In genomic region chr1:40980453-40981121, GRCh38 we compare ENCODE assay signal across 1 cellular context.
TF ChIP-seq lines count a peak whose summit lies in the region.

No MANE protein-coding gene starts in this region.

TF ChIP-seq in HEK293, 187 proteins besides CTCF, POLR2A, EP300 and RAD21 (continued from another document):
- TF ChIP-seq KLF16 (tag by site-specific recombination; IDR thresholded peaks at IDR 0.05), result 0 out of 2 replicates have a peak, but pooled peaks have one; percentile 32
- TF ChIP-seq PRDM1 (tag by site-specific recombination; IDR thresholded peaks at IDR 0.05), result no peak
- TF ChIP-seq ZNF48 (tag by site-specific recombination; IDR thresholded peaks at IDR 0.05), result no peak
- no peak for TF ChIP-seq YY2 (tag by site-specific recombination; IDR thresholded peaks at IDR 0.05)
- TF ChIP-seq ZNF629 (tag by site-specific recombination; IDR thresholded peaks at IDR 0.05), result peak; percentile 24; the same call in 1 of the 2 replicates
- peak; percentile 50; the same call in 1 of the 2 replicates for TF ChIP-seq SP2 (tag by site-specific recombination; IDR thresholded peaks at IDR 0.05)
- peak; percentile 79 for TF ChIP-seq GLIS1 (tag by site-specific recombination; IDR thresholded peaks at IDR 0.05)
- TF ChIP-seq ZNF785 (tag by site-specific recombination; IDR thresholded peaks at IDR 0.05), result no peak
- no peak for TF ChIP-seq SCRT2 (tag by site-specific recombination; IDR thresholded peaks at IDR 0.05)
- TF ChIP-seq, protein P1, sequence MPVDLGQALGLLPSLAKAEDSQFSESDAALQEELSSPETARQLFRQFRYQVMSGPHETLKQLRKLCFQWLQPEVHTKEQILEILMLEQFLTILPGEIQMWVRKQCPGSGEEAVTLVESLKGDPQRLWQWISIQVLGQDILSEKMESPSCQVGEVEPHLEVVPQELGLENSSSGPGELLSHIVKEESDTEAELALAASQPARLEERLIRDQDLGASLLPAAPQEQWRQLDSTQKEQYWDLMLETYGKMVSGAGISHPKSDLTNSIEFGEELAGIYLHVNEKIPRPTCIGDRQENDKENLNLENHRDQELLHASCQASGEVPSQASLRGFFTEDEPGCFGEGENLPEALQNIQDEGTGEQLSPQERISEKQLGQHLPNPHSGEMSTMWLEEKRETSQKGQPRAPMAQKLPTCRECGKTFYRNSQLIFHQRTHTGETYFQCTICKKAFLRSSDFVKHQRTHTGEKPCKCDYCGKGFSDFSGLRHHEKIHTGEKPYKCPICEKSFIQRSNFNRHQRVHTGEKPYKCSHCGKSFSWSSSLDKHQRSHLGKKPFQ (tag by site-specific recombination; IDR thresholded peaks at IDR 0.05), result 0 out of 2 replicates have a peak, but pooled peaks have one; percentile 68
- TF ChIP-seq REST (tag by site-specific recombination; IDR thresholded peaks at IDR 0.05), result peak; percentile 74
- no peak for TF ChIP-seq ZNF398 (tag by site-specific recombination; IDR thresholded peaks at IDR 0.05)
- TF ChIP-seq ZNF571 (tag by site-specific recombination; IDR thresholded peaks at IDR 0.05), result no peak
- peak; percentile 43 for TF ChIP-seq GLIS2 (tag by site-specific recombination; IDR thresholded peaks at IDR 0.05)
- TF ChIP-seq ZFP37 (tag by site-specific recombination; IDR thresholded peaks at IDR 0.05), result 0 out of 2 replicates have a peak, but pooled peaks have one; percentile 14
- peak; percentile 87 for TF ChIP-seq ZNF600 (tag by site-specific recombination; IDR thresholded peaks at IDR 0.05)
- TF ChIP-seq PRDM10 (tag by site-specific recombination; IDR thresholded peaks at IDR 0.05), result peak; percentile 35; the same call in 1 of the 2 replicates
- 0 out of 2 replicates have a peak, but pooled peaks have one; percentile 24 for TF ChIP-seq ZNF391 (tag by site-specific recombination; IDR thresholded peaks at IDR 0.05; ENCODE audit: borderline replicate concordance, low read depth)
- peak; percentile 98 for TF ChIP-seq ZNF335 (tag by site-specific recombination; conservative IDR thresholded peaks at IDR 0.05)
- TF ChIP-seq, protein P2, sequence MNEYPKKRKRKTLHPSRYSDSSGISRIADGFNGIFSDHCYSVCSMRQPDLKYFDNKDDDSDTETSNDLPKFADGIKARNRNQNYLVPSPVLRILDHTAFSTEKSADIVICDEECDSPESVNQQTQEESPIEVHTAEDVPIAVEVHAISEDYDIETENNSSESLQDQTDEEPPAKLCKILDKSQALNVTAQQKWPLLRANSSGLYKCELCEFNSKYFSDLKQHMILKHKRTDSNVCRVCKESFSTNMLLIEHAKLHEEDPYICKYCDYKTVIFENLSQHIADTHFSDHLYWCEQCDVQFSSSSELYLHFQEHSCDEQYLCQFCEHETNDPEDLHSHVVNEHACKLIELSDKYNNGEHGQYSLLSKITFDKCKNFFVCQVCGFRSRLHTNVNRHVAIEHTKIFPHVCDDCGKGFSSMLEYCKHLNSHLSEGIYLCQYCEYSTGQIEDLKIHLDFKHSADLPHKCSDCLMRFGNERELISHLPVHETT (tag by site-specific recombination; IDR thresholded peaks at IDR 0.05), result peak; percentile 37; the same call in 1 of the 2 replicates
- TF ChIP-seq WT1 (tag by site-specific recombination; IDR thresholded peaks at IDR 0.05), result no peak
- no peak for TF ChIP-seq ZNF354C (tag by site-specific recombination; IDR thresholded peaks at IDR 0.05; ENCODE audit: borderline replicate concordance, low read depth)
- TF ChIP-seq ZNF792 (tag by site-specific recombination; IDR thresholded peaks at IDR 0.05), result no peak
- TF ChIP-seq, protein P3, sequence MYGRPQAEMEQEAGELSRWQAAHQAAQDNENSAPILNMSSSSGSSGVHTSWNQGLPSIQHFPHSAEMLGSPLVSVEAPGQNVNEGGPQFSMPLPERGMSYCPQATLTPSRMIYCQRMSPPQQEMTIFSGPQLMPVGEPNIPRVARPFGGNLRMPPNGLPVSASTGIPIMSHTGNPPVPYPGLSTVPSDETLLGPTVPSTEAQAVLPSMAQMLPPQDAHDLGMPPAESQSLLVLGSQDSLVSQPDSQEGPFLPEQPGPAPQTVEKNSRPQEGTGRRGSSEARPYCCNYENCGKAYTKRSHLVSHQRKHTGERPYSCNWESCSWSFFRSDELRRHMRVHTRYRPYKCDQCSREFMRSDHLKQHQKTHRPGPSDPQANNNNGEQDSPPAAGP (tag by site-specific recombination; IDR thresholded peaks at IDR 0.05), result 0 out of 2 replicates have a peak, but pooled peaks have one; percentile 14
- TF ChIP-seq ZNF449 (tag by site-specific recombination; IDR thresholded peaks at IDR 0.05), result no peak
- no peak for TF ChIP-seq ZNF580 (tag by site-specific recombination; IDR thresholded peaks at IDR 0.05)
- TF ChIP-seq INSM2 (tag by site-specific recombination; IDR thresholded peaks at IDR 0.05), result 0 out of 2 replicates have a peak, but pooled peaks have one; percentile 29
- TF ChIP-seq ZFHX2 (tag by site-specific recombination; conservative IDR thresholded peaks at IDR 0.05), result 0 out of 2 replicates have a peak, but pooled peaks have one; percentile 21
- 0 out of 2 replicates have a peak, but pooled peaks have one; percentile 19 for TF ChIP-seq ZBTB48 (tag by site-specific recombination; IDR thresholded peaks at IDR 0.05)
- no peak for TF ChIP-seq ZSCAN16 (tag by site-specific recombination; IDR thresholded peaks at IDR 0.05)
- TF ChIP-seq ZBTB17 (tag by site-specific recombination; IDR thresholded peaks at IDR 0.05), result peak; percentile 50
